ENCODE assay signal across 1 cellular context in the genomic region with DNA sequence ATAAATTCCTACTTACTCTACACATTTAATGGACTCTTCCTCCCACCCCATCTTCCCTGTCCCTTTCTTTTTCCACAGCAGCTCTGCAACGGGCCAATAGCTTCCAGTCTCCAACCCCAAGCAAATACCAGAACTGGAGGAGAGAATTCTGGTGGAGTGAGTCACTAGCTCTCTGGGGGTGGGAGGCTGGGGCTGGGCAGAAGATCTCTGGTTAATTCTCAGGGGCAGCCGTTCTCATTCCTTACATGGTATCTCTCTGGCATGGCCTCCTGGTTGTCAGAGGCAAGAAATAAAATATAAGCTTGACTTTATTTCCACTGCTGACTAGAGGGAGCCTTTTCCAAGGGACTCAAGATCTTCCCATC.
A peak's percentile ranks its signal among the peaks of the same experiment; 100 is the strongest.
TF ChIP-seq lines count a peak whose summit lies in the region.

No MANE protein-coding gene starts in this region.

TF ChIP-seq in SK-N-SH, 30 proteins besides CTCF, POLR2A, EP300 and RAD21 (continued from another document):
- TF ChIP-seq RXRA (IDR thresholded peaks at IDR 0.05; ENCODE audit: borderline replicate concordance, low read depth), result peak; percentile 74; the same call in 1 of the 2 replicates
- TF ChIP-seq TEAD4 (IDR thresholded peaks at IDR 0.05; ENCODE audit: borderline replicate concordance, insufficient read depth), result peak; percentile 93
- no peak for TF ChIP-seq EZH2phosphoT487 (IDR thresholded peaks at IDR 0.05; ENCODE audit: borderline replicate concordance, low read depth)
- no peak for TF ChIP-seq SMC3 (IDR thresholded peaks at IDR 0.05; ENCODE audit: low read depth, low read length)
- TF ChIP-seq, protein P1, sequence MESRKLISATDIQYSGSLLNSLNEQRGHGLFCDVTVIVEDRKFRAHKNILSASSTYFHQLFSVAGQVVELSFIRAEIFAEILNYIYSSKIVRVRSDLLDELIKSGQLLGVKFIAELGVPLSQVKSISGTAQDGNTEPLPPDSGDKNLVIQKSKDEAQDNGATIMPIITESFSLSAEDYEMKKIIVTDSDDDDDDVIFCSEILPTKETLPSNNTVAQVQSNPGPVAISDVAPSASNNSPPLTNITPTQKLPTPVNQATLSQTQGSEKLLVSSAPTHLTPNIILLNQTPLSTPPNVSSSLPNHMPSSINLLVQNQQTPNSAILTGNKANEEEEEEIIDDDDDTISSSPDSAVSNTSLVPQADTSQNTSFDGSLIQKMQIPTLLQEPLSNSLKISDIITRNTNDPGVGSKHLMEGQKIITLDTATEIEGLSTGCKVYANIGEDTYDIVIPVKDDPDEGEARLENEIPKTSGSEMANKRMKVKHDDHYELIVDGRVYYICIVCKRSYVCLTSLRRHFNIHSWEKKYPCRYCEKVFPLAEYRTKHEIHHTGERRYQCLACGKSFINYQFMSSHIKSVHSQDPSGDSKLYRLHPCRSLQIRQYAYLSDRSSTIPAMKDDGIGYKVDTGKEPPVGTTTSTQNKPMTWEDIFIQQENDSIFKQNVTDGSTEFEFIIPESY (IDR thresholded peaks at IDR 0.05; ENCODE audit: borderline replicate concordance, low read depth), result 0 out of 2 replicates have a peak, but pooled peaks have one; percentile 50
TF ChIP-seq in SK-N-SH: peak in this region for 13.
